In genomic region chr10:49133706-49134248, GRCh38 we compare ENCODE assay signal across 30 cellular contexts. TPM values are rescaled to one million over a fixed set of nuclear protein-coding genes. Genes with fewer than 3 reads are reported as not detected.
DNase-seq lines count a peak whose midpoint lies in the region; ATAC-seq and TF ChIP-seq lines count a peak whose summit lies in the region.
"Had no signal": no experiment of that assay in that cellular context is flagged by ENCODE, and none has a peak within 500 bp of the region (broad histone marks: within the 10 kb centered on the region; RNA-seq: fewer than 3 reads in every experiment).

TSS of gene FAM170B (minus strand) at chr10:49134021. CDS start at chr10:49133918, 103 bp downstream.

- H3K4me1 Mint-ChIP-seq in immature natural killer cell (peaks cover 32 to 36% of the 10 kb centered on the region in 2 donors), osteocyte (ENCODE audit: unreplicated experiment) (no peaks in the 10 kb centered on the region)

- H3K9me3 Mint-ChIP-seq in immature natural killer cell (peaks cover 0 to 6% (median 0%) of the 10 kb centered on the region in 6 donors), osteocyte (ENCODE audit: unreplicated experiment) (peaks cover 3% of the 10 kb centered on the region)

- H3K36me3 Mint-ChIP-seq in immature natural killer cell (no peaks in the 10 kb centered on the region), osteocyte (ENCODE audit: unreplicated experiment) (no peaks in the 10 kb centered on the region)
- H3K36me3 Mint-ChIP-seq: CD4-positive, CD25-positive, alpha-beta regulatory T cell had no signal

- H3K4me3 ChIP-seq in OCI-LY7 (ENCODE audit: low read depth, low read length, poor library complexity, severe bottlenecking) (peak within 1 kb of the TSS; percentile 10), osteoblast (ENCODE audit: insufficient read depth, low read length) (no peak within 1 kb of the TSS)
- H3K4me3 ChIP-seq: GM23338, HAP-1, PC-9 had no signal

- peaks cover 0 to 3% (median 2%) of the 10 kb centered on the region in 3 donors for H3K27me3 Mint-ChIP-seq in immature natural killer cell (ENCODE audit: low read depth in 3 of 3)
- peaks cover 12% of the 10 kb centered on the region for H3K27me3 Mint-ChIP-seq in osteocyte (ENCODE audit: unreplicated experiment)
- H3K27me3 Mint-ChIP-seq: CD4-positive, CD25-positive, alpha-beta regulatory T cell had no signal

- H3K36me3 ChIP-seq in OCI-LY7 (ENCODE audit: insufficient read depth, low read length) (peaks cover 7% of the 10 kb centered on the region; the same call in 1 of the 2 replicates), osteoblast (ENCODE audit: insufficient read depth, low read length) (no peaks in the 10 kb centered on the region)
- H3K36me3 ChIP-seq: BE2C, HAP-1 had no signal

- H3K27me3 ChIP-seq in osteoblast (ENCODE audit: insufficient read depth, low read length), result peaks cover 13% of the 10 kb centered on the region
- H3K27me3 ChIP-seq: BE2C had no signal

- peak within 1 kb of the TSS; percentile 90; the same call in 1 of the 2 replicates for H2AFZ ChIP-seq in OCI-LY7 (ENCODE audit: low read length)
- H2AFZ ChIP-seq in osteoblast (ENCODE audit: low read length), result no peak within 1 kb of the TSS
- H2AFZ ChIP-seq: GM23338, PC-9 had no signal

- TF ChIP-seq CTCF in OCI-LY7 (conservative IDR thresholded peaks at IDR 0.05; ENCODE audit: low read length) (no peak), osteocyte (IDR thresholded peaks at IDR 0.05) (no peak), osteoblast (IDR thresholded peaks at IDR 0.05; ENCODE audit: extremely low read depth, low read depth, low read length) (no peak)

- H4K20me1 ChIP-seq in OCI-LY7 (ENCODE audit: insufficient read depth, low read length), result no peaks in the 10 kb centered on the region
- H4K20me1 ChIP-seq in osteoblast (ENCODE audit: insufficient read depth, low read length), result no peaks in the 10 kb centered on the region

- peaks cover 36% of the 10 kb centered on the region for H3K4me1 ChIP-seq in OCI-LY7 (ENCODE audit: insufficient read depth, low read length, poor library complexity, severe bottlenecking)
- peaks cover 12% of the 10 kb centered on the region for H3K4me1 ChIP-seq in osteoblast (ENCODE audit: insufficient read depth, low read length)
- H3K4me1 ChIP-seq: BE2C, HAP-1 had no signal

- H3K27ac Mint-ChIP-seq in immature natural killer cell, result peak within 1 kb of the TSS in 5 of 6 donors; percentile 36 to 77 (median 56)
- H3K27ac Mint-ChIP-seq in osteocyte (ENCODE audit: unreplicated experiment), result no peak within 1 kb of the TSS
- H3K27ac Mint-ChIP-seq: CD4-positive, CD25-positive, alpha-beta regulatory T cell; GM23338; HFFc6 had no signal

- CTCF ChIA-PET in OCI-LY7 (lab: Charles Lee; ENCODE audit: unreplicated experiment), result interaction anchor here (1.0 kb wide), 1 partner anchor 10 kb away, joined by 3 read pairs; no protein-coding TSS in a partner anchor

- H3K27ac ChIP-seq in OCI-LY7 (ENCODE audit: low read depth, low read length, poor library complexity, severe bottlenecking) (peak within 1 kb of the TSS; percentile 87), osteoblast (ENCODE audit: low read depth, low read length) (no peak within 1 kb of the TSS)
- H3K27ac ChIP-seq: 22Rv1, HL-60, PC-9 had no signal

- H3K4me2 ChIP-seq in OCI-LY7 (ENCODE audit: low read length) (peak within 1 kb of the TSS; percentile 64), osteoblast (ENCODE audit: insufficient read depth, low read length) (no peak within 1 kb of the TSS)
- H3K4me2 ChIP-seq: GM23338, PC-9 had no signal

- POLR2A ChIA-PET in OCI-LY7 (lab: Charles Lee), result interaction anchor here (1.0 to 1.1 kb wide), 3 partner anchors 11 to 80 kb away, joined by 3 to 5 read pairs (median 4); no protein-coding TSS in a partner anchor

- intact Hi-C loops in OCI-LY7 (cut with micrococcal nuclease; ENCODE audit: unreplicated experiment), result no loop called here

- ATAC-seq in GM18870 (IDR thresholded peaks at IDR 0.05; ENCODE audit: unreplicated experiment) (no peak), GM21367 (IDR thresholded peaks at IDR 0.05; ENCODE audit: unreplicated experiment) (no peak)
- ATAC-seq: GM23338 had no signal

- H3K79me2 ChIP-seq in OCI-LY7 (ENCODE audit: insufficient read depth, low read depth, low read length) (no peaks in the 10 kb centered on the region), osteoblast (ENCODE audit: insufficient read depth, low read length) (no peaks in the 10 kb centered on the region)

- H3K9me3 ChIP-seq in OCI-LY7 (ENCODE audit: low read length), result peaks cover 11% of the 10 kb centered on the region; the same call in 1 of the 2 replicates
- no peaks in the 10 kb centered on the region for H3K9me3 ChIP-seq in osteoblast (ENCODE audit: low read depth, low read length)
- H3K9me3 ChIP-seq: BE2C, HAP-1 had no signal

- peak; percentile 24 for DNase-seq in activated CD8-positive, alpha-beta memory T cell treated with anti-CD3 and anti-CD28 coated beads for 24 hours
- DNase-seq in activated CD8-positive, alpha-beta memory T cell treated with anti-CD3 and anti-CD28 coated beads, Interleukin-2, amount 50 U/mL, for 48 hours, result no peak
- DNase-seq in OCI-LY7 (ENCODE audit: low spot score) (no peak), immature natural killer cell (no peak), osteocyte (ENCODE audit: extremely low spot score, unreplicated experiment) (peak; percentile 68), osteoblast (ENCODE audit: insufficient read length, low spot score, missing footprints) (no peak)
- DNase-seq: BE2C; CD4-positive, CD25-positive, alpha-beta regulatory T cell; HFFc6; NCI-H1048; NCI-H1417; NCI-H1694; NCI-H2029 treated with DMSO at 0.1 percent for 48 hours; NCI-H446 treated with DMSO at 0.1 percent for 48 hours; NCI-H526; NCI-H82; NK-92 treated with Interleukin-12 subunit alpha and Interleukin-12 subunit beta, amount 100 ng/mL, for 24 hours; SHP77 had no signal

- H3K9me2 ChIP-seq in OCI-LY7 (ENCODE audit: insufficient read depth, low read length), result no peaks in the 10 kb centered on the region

- H3K4me3 Mint-ChIP-seq in immature natural killer cell (peak within 1 kb of the TSS; percentile 28 to 47 (median 43)), osteocyte (ENCODE audit: unreplicated experiment) (no peak within 1 kb of the TSS)
- H3K4me3 Mint-ChIP-seq: CD4-positive, CD25-positive, alpha-beta regulatory T cell; GM23338; HFFc6 had no signal

- BruUV-seq in OCI-LY7 (replicated peaks; lab: Mats Ljungman, UMichigan), result no TSS peak

RNA-seq across cellular contexts. Expression of gene FAM170B, which starts in this region (rescaled TPM):
- 0.31 and 0.38 TPM in 2 replicates for total RNA-seq in OCI-LY7 (2014; rRNA removed; shearing (Covaris generic))
- total RNA-seq in OCI-LY7 (2022) (0.23 TPM in 1 of 2 replicates, not detected in the other), osteocyte (not detected in 2 replicates), osteoblast (not detected in 2 replicates)
- polyA plus RNA-seq in immature natural killer cell, result not detected
- total RNA-seq: CD4-positive, CD25-positive, alpha-beta regulatory T cell; Daoy; G401; GM23338; HFFc6; PC-9; RPMI7951; SK-MEL-5 had no signal
- polyA plus RNA-seq: CD4-positive, CD25-positive, alpha-beta regulatory T cell; GM23338; IgD-negative memory B cell had no signal

Comparison
In these comparisons a context has a peak if more than half of its experiments do, and no peak if none do; other contexts are left out.
1. Peak in DNase-seq in osteocyte; RNA of the gene not detected or under 1 TPM.